In the genomic region with DNA sequence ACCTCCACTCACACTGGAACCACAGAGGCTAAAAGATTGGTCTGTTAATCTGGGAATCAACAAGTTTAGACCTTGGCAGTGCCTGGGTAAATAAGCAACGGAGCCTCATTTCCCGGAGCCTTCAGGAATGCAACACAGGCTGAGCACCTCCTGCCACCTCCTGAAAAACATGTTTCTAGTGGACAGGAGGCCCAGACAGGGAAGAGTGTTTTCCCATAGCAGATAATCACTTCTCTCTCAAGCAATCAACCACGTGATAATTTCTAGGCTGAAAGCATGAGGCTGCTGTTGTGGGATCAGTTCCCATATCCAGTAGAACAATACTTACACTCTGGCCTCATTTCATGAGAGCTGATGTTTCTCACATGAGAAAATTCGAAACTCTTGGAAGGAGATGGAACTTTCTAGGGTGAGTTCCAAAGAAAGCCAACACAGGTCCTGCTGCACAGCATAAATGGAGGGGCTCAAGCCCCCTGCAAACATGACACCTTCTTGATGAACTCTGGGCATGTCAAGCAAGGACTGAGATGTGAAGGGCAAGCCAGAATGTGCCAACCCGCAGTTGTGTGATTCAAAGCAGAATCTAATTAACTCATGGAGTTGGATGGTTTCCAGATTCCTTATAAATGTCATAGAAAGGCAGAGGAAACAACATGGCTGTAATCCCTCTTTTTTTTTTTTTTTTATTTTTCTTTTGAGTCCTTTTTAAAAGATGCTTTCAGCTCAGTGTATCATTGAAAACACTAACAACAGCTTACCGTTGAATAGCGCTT, we compare ENCODE assay signal across 1 cellular context.
TF ChIP-seq lines count a peak whose summit lies in the region.

No MANE protein-coding gene starts in this region.

TF ChIP-seq in endothelial cell of umbilical vein, 7 proteins besides CTCF, POLR2A, EP300 and RAD21 (continued from another document):
- no peak for TF ChIP-seq JUN (IDR thresholded peaks at IDR 0.05; ENCODE audit: borderline replicate concordance, insufficient read depth, insufficient read length, low read depth)
- TF ChIP-seq EZH2 (IDR thresholded peaks at IDR 0.05; ENCODE audit: borderline replicate concordance, low read depth, low read length, severe bottlenecking), result no peak
